ENCODE assay signal across 1 cellular context in the genomic region with DNA sequence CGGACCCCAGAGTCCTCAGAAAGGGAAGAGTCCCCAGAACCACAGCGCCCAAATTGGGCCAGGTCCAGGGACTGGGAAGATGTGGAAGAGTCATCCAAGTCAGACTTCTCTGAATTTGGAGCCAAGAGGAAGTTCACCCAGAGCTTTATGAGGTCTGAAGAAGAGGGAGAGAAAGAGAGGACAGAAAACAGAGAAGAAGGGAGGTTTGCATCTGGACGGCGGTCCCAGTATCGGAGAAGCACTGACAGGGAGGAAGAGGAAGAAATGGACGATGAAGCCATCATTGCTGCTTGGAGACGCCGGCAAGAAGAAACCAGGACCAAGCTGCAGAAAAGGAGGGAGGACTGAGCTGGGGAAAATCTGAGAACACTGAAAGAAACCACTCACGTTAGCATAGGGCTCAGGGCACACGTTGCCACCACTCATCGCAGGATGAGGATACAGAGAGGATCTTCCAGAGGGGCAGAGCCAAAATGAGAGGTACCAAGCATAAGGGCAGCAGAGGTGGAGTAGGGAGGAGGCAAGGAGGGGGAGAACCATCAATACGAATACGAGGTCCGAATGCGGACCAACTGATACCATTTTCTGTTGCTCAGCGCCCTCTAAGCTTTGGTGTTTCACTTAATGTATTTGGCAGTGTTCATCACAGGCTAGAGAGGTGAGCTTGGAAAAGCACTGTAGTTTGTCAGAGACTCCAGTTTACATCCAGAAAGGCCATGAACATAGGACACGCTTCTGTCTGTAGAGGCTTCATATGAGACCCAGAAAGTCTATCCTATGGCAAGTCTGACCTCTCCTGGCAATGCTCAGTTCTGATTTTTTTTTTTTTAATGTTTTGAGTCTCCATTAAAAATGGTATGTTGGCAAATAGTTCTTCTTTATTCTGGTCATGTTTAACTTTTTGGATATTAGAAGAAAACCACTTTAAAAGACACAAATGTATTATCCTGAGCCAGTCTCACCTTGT.
TF ChIP-seq lines count a peak whose summit lies in the region.

No MANE protein-coding gene starts in this region.

TF ChIP-seq in GM23338, 12 proteins besides CTCF, POLR2A, EP300 and RAD21:
- TF ChIP-seq JUNB (IDR thresholded peaks at IDR 0.05; ENCODE audit: unreplicated experiment): no peak
- TF ChIP-seq, protein P1, sequence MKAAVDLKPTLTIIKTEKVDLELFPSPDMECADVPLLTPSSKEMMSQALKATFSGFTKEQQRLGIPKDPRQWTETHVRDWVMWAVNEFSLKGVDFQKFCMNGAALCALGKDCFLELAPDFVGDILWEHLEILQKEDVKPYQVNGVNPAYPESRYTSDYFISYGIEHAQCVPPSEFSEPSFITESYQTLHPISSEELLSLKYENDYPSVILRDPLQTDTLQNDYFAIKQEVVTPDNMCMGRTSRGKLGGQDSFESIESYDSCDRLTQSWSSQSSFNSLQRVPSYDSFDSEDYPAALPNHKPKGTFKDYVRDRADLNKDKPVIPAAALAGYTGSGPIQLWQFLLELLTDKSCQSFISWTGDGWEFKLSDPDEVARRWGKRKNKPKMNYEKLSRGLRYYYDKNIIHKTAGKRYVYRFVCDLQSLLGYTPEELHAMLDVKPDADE (IDR thresholded peaks at IDR 0.05): no peak
- TF ChIP-seq CREB1 (CRISPR knock-in tag; IDR thresholded peaks at IDR 0.05; ENCODE audit: low read depth): no peak
- no peak for TF ChIP-seq EZH2phosphoT487 (IDR thresholded peaks at IDR 0.05; ENCODE audit: unreplicated experiment)
- TF ChIP-seq STAT1 (IDR thresholded peaks at IDR 0.05; ENCODE audit: unreplicated experiment): no peak
- TF ChIP-seq, protein P2, sequence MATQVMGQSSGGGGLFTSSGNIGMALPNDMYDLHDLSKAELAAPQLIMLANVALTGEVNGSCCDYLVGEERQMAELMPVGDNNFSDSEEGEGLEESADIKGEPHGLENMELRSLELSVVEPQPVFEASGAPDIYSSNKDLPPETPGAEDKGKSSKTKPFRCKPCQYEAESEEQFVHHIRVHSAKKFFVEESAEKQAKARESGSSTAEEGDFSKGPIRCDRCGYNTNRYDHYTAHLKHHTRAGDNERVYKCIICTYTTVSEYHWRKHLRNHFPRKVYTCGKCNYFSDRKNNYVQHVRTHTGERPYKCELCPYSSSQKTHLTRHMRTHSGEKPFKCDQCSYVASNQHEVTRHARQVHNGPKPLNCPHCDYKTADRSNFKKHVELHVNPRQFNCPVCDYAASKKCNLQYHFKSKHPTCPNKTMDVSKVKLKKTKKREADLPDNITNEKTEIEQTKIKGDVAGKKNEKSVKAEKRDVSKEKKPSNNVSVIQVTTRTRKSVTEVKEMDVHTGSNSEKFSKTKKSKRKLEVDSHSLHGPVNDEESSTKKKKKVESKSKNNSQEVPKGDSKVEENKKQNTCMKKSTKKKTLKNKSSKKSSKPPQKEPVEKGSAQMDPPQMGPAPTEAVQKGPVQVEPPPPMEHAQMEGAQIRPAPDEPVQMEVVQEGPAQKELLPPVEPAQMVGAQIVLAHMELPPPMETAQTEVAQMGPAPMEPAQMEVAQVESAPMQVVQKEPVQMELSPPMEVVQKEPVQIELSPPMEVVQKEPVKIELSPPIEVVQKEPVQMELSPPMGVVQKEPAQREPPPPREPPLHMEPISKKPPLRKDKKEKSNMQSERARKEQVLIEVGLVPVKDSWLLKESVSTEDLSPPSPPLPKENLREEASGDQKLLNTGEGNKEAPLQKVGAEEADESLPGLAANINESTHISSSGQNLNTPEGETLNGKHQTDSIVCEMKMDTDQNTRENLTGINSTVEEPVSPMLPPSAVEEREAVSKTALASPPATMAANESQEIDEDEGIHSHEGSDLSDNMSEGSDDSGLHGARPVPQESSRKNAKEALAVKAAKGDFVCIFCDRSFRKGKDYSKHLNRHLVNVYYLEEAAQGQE (IDR thresholded peaks at IDR 0.05; ENCODE audit: unreplicated experiment): no peak
- TF ChIP-seq POLR2AphosphoS5 (IDR thresholded peaks at IDR 0.05; ENCODE audit: low read depth): no peak
- TF ChIP-seq, protein P3, sequence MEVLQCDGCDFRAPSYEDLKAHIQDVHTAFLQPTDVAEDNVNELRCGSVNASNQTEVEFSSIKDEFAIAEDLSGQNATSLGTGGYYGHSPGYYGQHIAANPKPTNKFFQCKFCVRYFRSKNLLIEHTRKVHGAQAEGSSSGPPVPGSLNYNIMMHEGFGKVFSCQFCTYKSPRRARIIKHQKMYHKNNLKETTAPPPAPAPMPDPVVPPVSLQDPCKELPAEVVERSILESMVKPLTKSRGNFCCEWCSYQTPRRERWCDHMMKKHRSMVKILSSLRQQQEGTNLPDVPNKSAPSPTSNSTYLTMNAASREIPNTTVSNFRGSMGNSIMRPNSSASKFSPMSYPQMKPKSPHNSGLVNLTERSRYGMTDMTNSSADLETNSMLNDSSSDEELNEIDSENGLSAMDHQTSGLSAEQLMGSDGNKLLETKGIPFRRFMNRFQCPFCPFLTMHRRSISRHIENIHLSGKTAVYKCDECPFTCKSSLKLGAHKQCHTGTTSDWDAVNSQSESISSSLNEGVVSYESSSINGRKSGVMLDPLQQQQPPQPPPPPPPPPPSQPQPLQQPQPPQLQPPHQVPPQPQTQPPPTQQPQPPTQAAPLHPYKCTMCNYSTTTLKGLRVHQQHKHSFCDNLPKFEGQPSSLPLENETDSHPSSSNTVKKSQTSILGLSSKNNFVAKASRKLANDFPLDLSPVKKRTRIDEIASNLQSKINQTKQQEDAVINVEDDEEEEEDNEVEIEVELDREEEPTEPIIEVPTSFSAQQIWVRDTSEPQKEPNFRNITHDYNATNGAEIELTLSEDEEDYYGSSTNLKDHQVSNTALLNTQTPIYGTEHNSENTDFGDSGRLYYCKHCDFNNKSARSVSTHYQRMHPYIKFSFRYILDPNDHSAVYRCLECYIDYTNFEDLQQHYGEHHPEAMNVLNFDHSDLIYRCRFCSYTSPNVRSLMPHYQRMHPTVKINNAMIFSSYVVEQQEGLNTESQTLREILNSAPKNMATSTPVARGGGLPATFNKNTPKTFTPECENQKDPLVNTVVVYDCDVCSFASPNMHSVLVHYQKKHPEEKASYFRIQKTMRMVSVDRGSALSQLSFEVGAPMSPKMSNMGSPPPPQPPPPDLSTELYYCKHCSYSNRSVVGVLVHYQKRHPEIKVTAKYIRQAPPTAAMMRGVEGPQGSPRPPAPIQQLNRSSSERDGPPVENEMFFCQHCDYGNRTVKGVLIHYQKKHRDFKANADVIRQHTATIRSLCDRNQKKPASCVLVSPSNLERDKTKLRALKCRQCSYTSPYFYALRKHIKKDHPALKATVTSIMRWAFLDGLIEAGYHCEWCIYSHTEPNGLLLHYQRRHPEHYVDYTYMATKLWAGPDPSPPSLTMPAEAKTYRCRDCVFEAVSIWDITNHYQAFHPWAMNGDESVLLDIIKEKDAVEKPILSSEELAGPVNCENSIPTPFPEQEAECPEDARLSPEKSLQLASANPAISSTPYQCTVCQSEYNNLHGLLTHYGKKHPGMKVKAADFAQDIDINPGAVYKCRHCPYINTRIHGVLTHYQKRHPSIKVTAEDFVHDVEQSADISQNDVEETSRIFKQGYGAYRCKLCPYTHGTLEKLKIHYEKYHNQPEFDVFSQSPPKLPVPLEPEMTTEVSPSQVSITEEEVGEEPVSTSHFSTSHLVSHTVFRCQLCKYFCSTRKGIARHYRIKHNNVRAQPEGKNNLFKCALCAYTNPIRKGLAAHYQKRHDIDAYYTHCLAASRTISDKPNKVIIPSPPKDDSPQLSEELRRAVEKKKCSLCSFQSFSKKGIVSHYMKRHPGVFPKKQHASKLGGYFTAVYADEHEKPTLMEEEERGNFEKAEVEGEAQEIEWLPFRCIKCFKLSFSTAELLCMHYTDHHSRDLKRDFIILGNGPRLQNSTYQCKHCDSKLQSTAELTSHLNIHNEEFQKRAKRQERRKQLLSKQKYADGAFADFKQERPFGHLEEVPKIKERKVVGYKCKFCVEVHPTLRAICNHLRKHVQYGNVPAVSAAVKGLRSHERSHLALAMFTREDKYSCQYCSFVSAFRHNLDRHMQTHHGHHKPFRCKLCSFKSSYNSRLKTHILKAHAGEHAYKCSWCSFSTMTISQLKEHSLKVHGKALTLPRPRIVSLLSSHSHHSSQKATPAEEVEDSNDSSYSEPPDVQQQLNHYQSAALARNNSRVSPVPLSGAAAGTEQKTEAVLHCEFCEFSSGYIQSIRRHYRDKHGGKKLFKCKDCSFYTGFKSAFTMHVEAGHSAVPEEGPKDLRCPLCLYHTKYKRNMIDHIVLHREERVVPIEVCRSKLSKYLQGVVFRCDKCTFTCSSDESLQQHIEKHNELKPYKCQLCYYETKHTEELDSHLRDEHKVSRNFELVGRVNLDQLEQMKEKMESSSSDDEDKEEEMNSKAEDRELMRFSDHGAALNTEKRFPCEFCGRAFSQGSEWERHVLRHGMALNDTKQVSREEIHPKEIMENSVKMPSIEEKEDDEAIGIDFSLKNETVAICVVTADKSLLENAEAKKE (CRISPR knock-in tag; IDR thresholded peaks at IDR 0.05): no peak
- no peak for TF ChIP-seq ZNF114 (CRISPR knock-in tag; IDR thresholded peaks at IDR 0.05)
- TF ChIP-seq EZH2 (IDR thresholded peaks at IDR 0.05; ENCODE audit: low read depth, unreplicated experiment): no peak
- no peak for TF ChIP-seq ZNF331 (CRISPR knock-in tag; IDR thresholded peaks at IDR 0.05; ENCODE audit: low read depth)
- no peak for TF ChIP-seq NANOG (IDR thresholded peaks at IDR 0.05; ENCODE audit: borderline replicate concordance)
